18 cellular contexts compared by ENCODE assay signal in genomic region chr12:40474630-40475029, GRCh38.
"Had no signal": no experiment of that assay in that cellular context is flagged by ENCODE, and none has a peak within 500 bp of the region (broad histone marks: within the 10 kb centered on the region; RNA-seq: fewer than 3 reads in every experiment).

No MANE protein-coding gene starts in this region.

- H3K4me1 ChIP-seq: transverse colon had no signal

- FAIRE-seq: frontal cortex had no signal

- DNase-seq: activated B cell treated with CpG ODN at 0.5 μM for 24 hours; activated CD4-positive, alpha-beta T cell treated with anti-CD3 and anti-CD28 coated beads for 48 hours; activated CD8-positive, alpha-beta memory T cell treated with anti-CD3 and anti-CD28 coated beads, Interleukin-2, amount 50 U/mL, for 48 hours; activated gamma-delta T cell treated with Interleukin-2 at 50 U/mL for 16 hours; activated naive CD8-positive, alpha-beta T cell treated with anti-CD3 and anti-CD28 coated beads for 36 hours; activated T-cell treated with anti-CD3 and anti-CD28 coated beads, Interleukin-2, amount 50 U/mL, for 72 hours; amygdala; effector memory CD4-positive, alpha-beta T cell; head of caudate nucleus; immature natural killer cell; stimulated activated naive CD4-positive, alpha-beta T cell treated with Interleukin-2 at 50 U/mL for 16 hours; substantia nigra; T-helper 2 cell; transverse colon had no signal

- ATAC-seq: activated T-cell treated with anti-CD3 and anti-CD28 coated beads, Interleukin-2, amount 50 U/mL, for 72 hours; natural killer cell treated with Interleukin-12 subunit alpha and Interleukin-12 subunit beta and Interleukin-15 and Interleukin-18, amount 100 ng/mL, for 72 hours had no signal

- H3K27me3 ChIP-seq: transverse colon had no signal

- H3K9me3 ChIP-seq: transverse colon had no signal

- H3K36me3 Mint-ChIP-seq: activated naive CD8-positive, alpha-beta T cell treated with anti-CD3 and anti-CD28 coated beads for 36 hours; brain had no signal

- H3K27ac ChIP-seq: transverse colon had no signal

- H3K36me3 ChIP-seq: transverse colon had no signal

- H3K4me3 ChIP-seq: transverse colon had no signal

- H3K4me3 Mint-ChIP-seq: activated B cell treated with CpG ODN at 0.5 μM for 24 hours; activated naive CD8-positive, alpha-beta T cell treated with anti-CD3 and anti-CD28 coated beads for 36 hours; activated T-cell treated with anti-CD3 and anti-CD28 coated beads, Interleukin-2, amount 50 U/mL, for 72 hours; brain; dendritic cell treated with granulocyte-macrophage colony-stimulating factor and Interleukin-4, amounts not matched to agents 40 ng/mL and 50 ng/mL, for 4 days; immature natural killer cell; natural killer cell treated with Interleukin-12 subunit alpha and Interleukin-12 subunit beta and Interleukin-15 and Interleukin-18, amount 100 ng/mL, for 72 hours had no signal

- H3K4me1 Mint-ChIP-seq: activated B cell treated with CpG ODN at 0.5 μM for 24 hours; activated naive CD8-positive, alpha-beta T cell treated with anti-CD3 and anti-CD28 coated beads for 36 hours; immature natural killer cell had no signal

- H3K27ac Mint-ChIP-seq: activated B cell treated with CpG ODN at 0.5 μM for 24 hours; activated naive CD8-positive, alpha-beta T cell treated with anti-CD3 and anti-CD28 coated beads for 36 hours; activated T-cell treated with anti-CD3 and anti-CD28 coated beads, Interleukin-2, amount 50 U/mL, for 72 hours; dendritic cell treated with granulocyte-macrophage colony-stimulating factor and Interleukin-4, amounts not matched to agents 40 ng/mL and 50 ng/mL, for 4 days; immature natural killer cell; natural killer cell treated with Interleukin-12 subunit alpha and Interleukin-12 subunit beta and Interleukin-15 and Interleukin-18, amount 100 ng/mL, for 72 hours had no signal

- H3K27me3 Mint-ChIP-seq: activated naive CD8-positive, alpha-beta T cell treated with anti-CD3 and anti-CD28 coated beads for 36 hours; dendritic cell treated with granulocyte-macrophage colony-stimulating factor and Interleukin-4, amounts not matched to agents 40 ng/mL and 50 ng/mL, for 4 days; natural killer cell treated with Interleukin-12 subunit alpha and Interleukin-12 subunit beta and Interleukin-15 and Interleukin-18, amount 100 ng/mL, for 72 hours had no signal

- H3K9me3 Mint-ChIP-seq: activated B cell treated with CpG ODN at 0.5 μM for 24 hours; activated naive CD8-positive, alpha-beta T cell treated with anti-CD3 and anti-CD28 coated beads for 36 hours had no signal
